In the genomic region with DNA sequence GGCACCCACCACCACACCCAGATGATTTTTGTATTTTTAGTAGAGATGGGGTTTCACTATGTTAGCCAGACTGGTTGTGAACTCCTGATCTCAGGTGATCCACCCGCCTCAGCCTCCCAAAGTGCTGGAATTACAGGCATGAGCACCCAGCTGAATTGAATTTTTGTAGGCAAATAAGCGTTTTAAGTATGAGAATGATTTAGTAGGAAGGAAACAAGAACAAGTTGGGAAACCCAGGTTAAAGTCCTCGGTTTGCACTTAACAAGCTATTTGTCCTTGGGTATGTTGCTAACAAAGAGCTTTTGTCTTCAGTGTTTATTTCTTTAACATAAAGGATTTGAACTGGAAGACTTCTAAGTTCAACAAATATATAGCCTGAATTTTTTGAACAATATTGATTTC, we compare ENCODE assay signal across 20 cellular contexts. TPM values are rescaled to one million over a fixed set of nuclear protein-coding genes. Genes with fewer than 3 reads are reported as not detected.
A peak's percentile ranks its signal among the peaks of the same experiment; 100 is the strongest.
DNase-seq lines count a peak whose midpoint lies in the region; ATAC-seq, FAIRE-seq and TF ChIP-seq lines count a peak whose summit lies in the region.
"Had no signal": no experiment of that assay in that cellular context is flagged by ENCODE, and none has a peak within 500 bp of the region (broad histone marks: within the 10 kb centered on the region; RNA-seq: fewer than 3 reads in every experiment).

No MANE protein-coding gene starts in this region.

- WGBS in HepG2 (ENCODE audit: low lambda C conversion rate), result 0% methylated on average over 3 of the region's 3 CpGs
- 24 to 60% (median 38%) methylated on average over 3 of the region's 3 CpGs for WGBS in small intestine, 3 donors

- BruUV-seq in HepG2 (replicated peaks; lab: Mats Ljungman, UMichigan), result no TSS peak

- H3K79me2 ChIP-seq in GM23338 (replicated peaks; ENCODE audit: insufficient read depth) (peaks cover 69% of the 10 kb centered on the region), HepG2 (ENCODE audit: insufficient read depth, low read length) (peaks cover 31% of the 10 kb centered on the region)

- H3K9me3 ChIP-seq in SK-N-MC (ENCODE audit: low read depth, low read length), result no peaks in the 10 kb centered on the region
- no peaks in the 10 kb centered on the region for H3K9me3 ChIP-seq in HepG2 (ENCODE audit: low read length)
- no peaks in the 10 kb centered on the region for H3K9me3 ChIP-seq in small intestine (ENCODE audit: control insufficient read depth, low read depth)
- H3K9me3 ChIP-seq: SK-N-SH had no signal

- no peaks in the 10 kb centered on the region for H3K4me1 ChIP-seq in GM23338 (ENCODE audit: insufficient read depth)
- H3K4me1 ChIP-seq in HepG2 (ENCODE audit: insufficient read depth, low read length), result peaks cover 55% of the 10 kb centered on the region
- no peaks in the 10 kb centered on the region for H3K4me1 ChIP-seq in small intestine (ENCODE audit: control insufficient read depth in 2 of 2, insufficient read depth in 1 of 2, low read depth in 1 of 2, low read length in 1 of 2)

- TF ChIP-seq RAD21 in HepG2 (CRISPR knock-in tag; IDR thresholded peaks at IDR 0.05), result no peak

- ATAC-seq in GM23338, result no peak
- peak; percentile 81 for ATAC-seq in HepG2
- no peak for ATAC-seq in GM19324 (IDR thresholded peaks at IDR 0.05; ENCODE audit: low FRiP score, unreplicated experiment)
- no peak for ATAC-seq in omental fat pad (ENCODE audit: low FRiP score)
- ATAC-seq: Panc1, Right ventricle myocardium inferior had no signal

- 0 out of 2 replicates have a peak, but pooled peaks cover 4% of the 10 kb centered on the region for H3F3A ChIP-seq in GM23338 (replicated peaks; ENCODE audit: low read depth)

- in situ Hi-C loops in HepG2 (cut with HindIII; ENCODE audit: extremely low pct_ligation_motif_present, low pct_unique_long_range_greater_than_20kb), result no loop called here

- H3K9ac ChIP-seq in SK-N-MC (ENCODE audit: insufficient read length) (no peak overlapping the region), HepG2 (ENCODE audit: insufficient read depth, low read depth, low read length) (no peak overlapping the region)
- H3K9ac ChIP-seq: SK-N-SH had no signal

- H3K4me2 ChIP-seq in GM23338, result no peak overlapping the region
- peak overlapping the region; percentile 47 for H3K4me2 ChIP-seq in HepG2 (ENCODE audit: low read depth, low read length)
- H3K4me2 ChIP-seq: SK-N-SH had no signal

- DNase-seq in GM23338 (ENCODE audit: low spot score), result no peak
- DNase-seq in SK-N-MC (ENCODE audit: low read depth, low spot score), result no peak
- DNase-seq in HepG2 (ENCODE audit: low spot score), result peak; percentile 97
- peak; percentile 70 for DNase-seq in small intestine
- no peak for DNase-seq in activated CD4-positive, alpha-beta T cell treated with anti-CD3 and anti-CD28 coated beads, Interleukin-2, amount 50 U/mL, for 4 hours
- DNase-seq in coronary artery (ENCODE audit: low spot score), result no peak
- DNase-seq in omental fat pad (ENCODE audit: low spot score), result no peak
- DNase-seq: GDM1, HCEC 1CT, Kasumi-1, MM.1S, NCI-H1092 treated with DMSO at 0.1 percent for 48 hours, NCI-H2081, NCI-H2171 treated with DMSO at 0.1 percent for 48 hours, NCI-H446 treated with DMSO at 0.1 percent for 48 hours, SK-N-SH had no signal

- H2AFZ ChIP-seq in GM23338, result no peak overlapping the region
- H2AFZ ChIP-seq in HepG2 (ENCODE audit: low read length), result no peak overlapping the region

- H3K27ac Mint-ChIP-seq in GM23338, result no peak overlapping the region

- peaks cover 21% of the 10 kb centered on the region; the same call in 2 of the 3 replicates for H3K36me3 Mint-ChIP-seq in GM23338 (ENCODE audit: low read depth)

- no peak for TF ChIP-seq POLR2A in HepG2 (IDR thresholded peaks at IDR 0.05; ENCODE audit: insufficient read depth in 1 of 2, low read depth in 2 of 2, low read length in 2 of 2)

- TF ChIP-seq CTCF in GM23338 (conservative IDR thresholded peaks at IDR 0.05; ENCODE audit: low read depth in 2 of 2) (no peak), HepG2 (CRISPR knock-in tag; IDR thresholded peaks at IDR 0.05) (no peak), coronary artery (IDR thresholded peaks at IDR 0.05) (no peak), omental fat pad (IDR thresholded peaks at IDR 0.05) (no peak)

- H3K9me2 ChIP-seq in GM23338 (ENCODE audit: insufficient read depth), result no peaks in the 10 kb centered on the region
- H3K9me2 ChIP-seq: SK-N-SH had no signal

- POLR2A ChIA-PET in HepG2 (lab: Yijun Ruan, JAX), result interaction anchor here (0.5 to 3.9 kb wide), 17 partner anchors 9 to 351 kb away, joined by 3 to 80 read pairs (median 5); a partner anchor contains a TSS

- H3K4me1 Mint-ChIP-seq in GM23338, result no peaks in the 10 kb centered on the region

- peaks cover 19% of the 10 kb centered on the region for H4K20me1 ChIP-seq in GM23338 (replicated peaks; ENCODE audit: insufficient read depth)
- H4K20me1 ChIP-seq in HepG2 (ENCODE audit: insufficient read depth, low read length), result no peaks in the 10 kb centered on the region

- H3K27ac ChIP-seq in GM23338 (ENCODE audit: low read depth) (peak overlapping the region; percentile 12; the same call in 1 of the 2 replicates), SK-N-MC (0 out of 2 replicates have a peak overlapping the region, but pooled peaks have one; percentile 2), HepG2 (ENCODE audit: extremely low read length, insufficient read depth, low read length) (peak overlapping the region; percentile 80), small intestine (ENCODE audit: low read depth in 1 of 2, low read length in 1 of 2) (no peak overlapping the region), coronary artery (no peak overlapping the region)

- no peak overlapping the region for H3K4me3 Mint-ChIP-seq in GM23338
- H3K4me3 Mint-ChIP-seq: CD14-positive monocyte had no signal

- peaks cover 2% of the 10 kb centered on the region for H3K27me3 Mint-ChIP-seq in GM23338 (ENCODE audit: insufficient read depth, low read depth, poor library complexity)

- peak in 1 of 2 experiments; percentile 90; a peak in 2 of 4 replicates for TF ChIP-seq EP300 in HepG2 (IDR thresholded peaks at IDR 0.05; ENCODE audit: low read depth in 2 of 2, low read length in 2 of 2)
- TF ChIP-seq EP300 in HepG2 (CRISPR knock-in tag; IDR thresholded peaks at IDR 0.05; ENCODE audit: borderline replicate concordance), result peak; percentile 83

- intact Hi-C loops in HepG2 (cut with micrococcal nuclease; ENCODE audit: unreplicated experiment), result no loop called here

- no peak overlapping the region for H3K4me3 ChIP-seq in GM23338
- no peak overlapping the region for H3K4me3 ChIP-seq in SK-N-MC
- no peak overlapping the region for H3K4me3 ChIP-seq in HepG2 (replicated peaks in 1 of 3; ENCODE audit: insufficient read depth in 1 of 3, low read depth in 2 of 3, low read length in 3 of 3)
- H3K4me3 ChIP-seq in small intestine (ENCODE audit: low read depth in 1 of 2, low read length in 2 of 2), result no peak overlapping the region
- no peak overlapping the region for H3K4me3 ChIP-seq in coronary artery

- CTCF ChIA-PET in HepG2 (lab: Yijun Ruan, JAX; ENCODE audit: low intra/inter-chr PET ratio, low total read pairs), result no interaction called here

- H3K36me3 ChIP-seq in GM23338 (ENCODE audit: insufficient read depth), result no peaks in the 10 kb centered on the region
- H3K36me3 ChIP-seq in SK-N-MC (ENCODE audit: insufficient read depth, low read length), result peaks cover 49% of the 10 kb centered on the region
- peaks cover 6 to 41% of the 10 kb centered on the region in 2 experiments; a peak in 3 of 5 replicates for H3K36me3 ChIP-seq in HepG2 (replicated peaks in 1 of 2; ENCODE audit: control insufficient read depth in 1 of 2, insufficient read depth in 2 of 2, low read length in 2 of 2)
- H3K36me3 ChIP-seq in small intestine (ENCODE audit: control insufficient read depth in 2 of 2, insufficient read depth in 2 of 2, low read length in 2 of 2), result peaks cover 2 to 6% of the 10 kb centered on the region in 2 donors

- FAIRE-seq in HepG2 (lab: Jason Lieb, UNC) (peak; percentile 39), small intestine (lab: Jason Lieb, UNC) (no peak)

- H3K27me3 ChIP-seq in GM23338 (ENCODE audit: insufficient read depth) (no peaks in the 10 kb centered on the region), HepG2 (ENCODE audit: control insufficient read depth in 1 of 2, insufficient read depth in 2 of 2, low read length in 2 of 2) (no peaks in the 10 kb centered on the region), small intestine (ENCODE audit: control insufficient read depth in 2 of 2, insufficient read depth in 2 of 2, low read length in 2 of 2) (no peaks in the 10 kb centered on the region)

- no peaks in the 10 kb centered on the region for H3K9me3 Mint-ChIP-seq in GM23338
- H3K9me3 Mint-ChIP-seq: CD14-positive monocyte had no signal

RNA-seq across cellular contexts. Expression of a gene that starts 23.9 kb away (rescaled TPM):
- 112 and 131 TPM in 2 replicates for total RNA-seq in GM23338 (2014; rRNA removed; shearing (Covaris generic))
- polyA plus RNA-seq in GM23338 (2016; fragmentation: Nextera tagmentation; extraction: Ambion mirVana) (149 and 154 TPM in 2 replicates), HepG2 (2011; rRNA removed) (45.0 and 59.0 TPM in 2 replicates), small intestine (10 to 100 TPM in 2 of 3 donors, 1 to 10 TPM in 1; 9.2 to 24.2 (median 18.4) TPM)
- total RNA-seq in HepG2 (2016; rRNA removed; fragmentation: Illumina TruSeq; extraction: Trizol) (74.3 and 112 TPM in 2 replicates), omental fat pad (10 to 100 TPM; 43.6 to 55.9 (median 52.6) TPM)
- total RNA-seq in HepG2 (2016; cell fraction: cytosol; rRNA removed; fragmentation: Illumina TruSeq; extraction: Trizol; ENCODE audit: low read depth), result 20.6 and 23.9 TPM in 2 replicates
- total RNA-seq in HepG2 (2016; cell fraction: insoluble cytoplasmic fraction; rRNA removed; fragmentation: Illumina TruSeq; extraction: Trizol), result 77.8 and 124 TPM in 2 replicates
- total RNA-seq in HepG2 (2016; cell fraction: membrane; rRNA removed; fragmentation: Illumina TruSeq; extraction: Trizol), result 37.7 and 41.9 TPM in 2 replicates
- 46.3 and 50.0 TPM in 2 replicates for total RNA-seq in HepG2 (2016; cell fraction: nucleus; rRNA removed; fragmentation: Illumina TruSeq; extraction: Trizol)
- polyA plus RNA-seq in HepG2 (2011; cell fraction: cytosol; rRNA removed), result 25.4 and 48.5 TPM in 2 replicates
- polyA plus RNA-seq in HepG2 (2011; cell fraction: nucleus; rRNA removed), result 17.6 and 25.6 TPM in 2 replicates
- 65.1 and 81.7 TPM in 2 replicates for polyA plus RNA-seq in HepG2 (2012)
- 16.9 and 17.5 TPM in 2 replicates for polyA plus RNA-seq in HepG2 (2016; cell fraction: cytosol; fragmentation: Illumina TruSeq; extraction: Trizol; ENCODE audit: low read depth)
- 121 and 133 TPM in 2 replicates for polyA plus RNA-seq in HepG2 (2016; cell fraction: insoluble cytoplasmic fraction; fragmentation: Illumina TruSeq; extraction: Trizol; ENCODE audit: low read depth)
- 29.8 and 33.4 TPM in 2 replicates for polyA plus RNA-seq in HepG2 (2016; cell fraction: membrane; fragmentation: Illumina TruSeq; extraction: Trizol; ENCODE audit: low read depth)
- polyA plus RNA-seq in HepG2 (2016; cell fraction: nucleus; fragmentation: Illumina TruSeq; extraction: Trizol; ENCODE audit: insufficient read depth, low read depth), result 53.7 and 57.4 TPM in 2 replicates
- polyA minus RNA-seq in HepG2 (2011; rRNA and poly(A)+ RNA removed; ENCODE audit: low replicate concordance), result 19.1 and 24.7 TPM in 2 replicates
- 38.0 and 40.3 TPM in 2 replicates for polyA minus RNA-seq in HepG2 (2011; cell fraction: cytosol; rRNA and poly(A)+ RNA removed)
- 64.2 and 78.8 TPM in 2 replicates for polyA minus RNA-seq in HepG2 (2011; cell fraction: nucleus; rRNA and poly(A)+ RNA removed)

RNA-seq across cellular contexts. Expression of a gene that starts 25.0 kb away (rescaled TPM):
- total RNA-seq in GM23338 (2014; rRNA removed; shearing (Covaris generic)), result 60.9 and 68.9 TPM in 2 replicates
- polyA plus RNA-seq in GM23338 (2016; fragmentation: Nextera tagmentation; extraction: Ambion mirVana), result 88.2 and 96.6 TPM in 2 replicates
- 41.7 and 67.2 TPM in 2 replicates for total RNA-seq in HepG2 (2016; rRNA removed; fragmentation: Illumina TruSeq; extraction: Trizol)
- total RNA-seq in HepG2 (2016; cell fraction: cytosol; rRNA removed; fragmentation: Illumina TruSeq; extraction: Trizol; ENCODE audit: low read depth), result 16.5 and 18.9 TPM in 2 replicates
- 53.9 and 75.5 TPM in 2 replicates for total RNA-seq in HepG2 (2016; cell fraction: insoluble cytoplasmic fraction; rRNA removed; fragmentation: Illumina TruSeq; extraction: Trizol)
- 29.2 and 32.2 TPM in 2 replicates for total RNA-seq in HepG2 (2016; cell fraction: membrane; rRNA removed; fragmentation: Illumina TruSeq; extraction: Trizol)
- 48.0 and 55.0 TPM in 2 replicates for total RNA-seq in HepG2 (2016; cell fraction: nucleus; rRNA removed; fragmentation: Illumina TruSeq; extraction: Trizol)
- 55.9 and 65.6 TPM in 2 replicates for polyA plus RNA-seq in HepG2 (2011; rRNA removed)
- 48.6 and 71.0 TPM in 2 replicates for polyA plus RNA-seq in HepG2 (2011; cell fraction: cytosol; rRNA removed)
- 17.5 and 19.1 TPM in 2 replicates for polyA plus RNA-seq in HepG2 (2011; cell fraction: nucleus; rRNA removed)
- 46.7 and 93.9 TPM in 2 replicates for polyA plus RNA-seq in HepG2 (2012)
- 19.0 and 19.3 TPM in 2 replicates for polyA plus RNA-seq in HepG2 (2016; cell fraction: cytosol; fragmentation: Illumina TruSeq; extraction: Trizol; ENCODE audit: low read depth)
- 37.7 and 44.4 TPM in 2 replicates for polyA plus RNA-seq in HepG2 (2016; cell fraction: insoluble cytoplasmic fraction; fragmentation: Illumina TruSeq; extraction: Trizol; ENCODE audit: low read depth)
- 24.3 and 28.1 TPM in 2 replicates for polyA plus RNA-seq in HepG2 (2016; cell fraction: membrane; fragmentation: Illumina TruSeq; extraction: Trizol; ENCODE audit: low read depth)
- 61.2 and 77.2 TPM in 2 replicates for polyA plus RNA-seq in HepG2 (2016; cell fraction: nucleus; fragmentation: Illumina TruSeq; extraction: Trizol; ENCODE audit: insufficient read depth, low read depth)
- 32.1 and 68.8 TPM in 2 replicates for polyA minus RNA-seq in HepG2 (2011; rRNA and poly(A)+ RNA removed; ENCODE audit: low replicate concordance)
- 69.7 and 82.4 TPM in 2 replicates for polyA minus RNA-seq in HepG2 (2011; cell fraction: cytosol; rRNA and poly(A)+ RNA removed)
- 24.1 and 28.7 TPM in 2 replicates for polyA minus RNA-seq in HepG2 (2011; cell fraction: nucleus; rRNA and poly(A)+ RNA removed)
- 10 to 100 TPM in 2 of 3 donors, 1 to 10 TPM in 1; 8.9 to 43.3 (median 11.6) TPM for polyA plus RNA-seq in small intestine
- 10 to 100 TPM; 35.9 to 54.7 (median 43.2) TPM for total RNA-seq in omental fat pad

RNA-seq across cellular contexts. Expression of a gene that starts 46.4 kb away (rescaled TPM):
- total RNA-seq in GM23338 (2014; rRNA removed; shearing (Covaris generic)), result 12.0 and 13.0 TPM in 2 replicates
- polyA plus RNA-seq in GM23338 (2016; fragmentation: Nextera tagmentation; extraction: Ambion mirVana), result 8.7 and 9.5 TPM in 2 replicates
- 10.2 and 11.8 TPM in 2 replicates for total RNA-seq in HepG2 (2016; rRNA removed; fragmentation: Illumina TruSeq; extraction: Trizol)
- 1.4 and 2.0 TPM in 2 replicates for total RNA-seq in HepG2 (2016; cell fraction: cytosol; rRNA removed; fragmentation: Illumina TruSeq; extraction: Trizol; ENCODE audit: low read depth)
- 10.6 and 12.0 TPM in 2 replicates for total RNA-seq in HepG2 (2016; cell fraction: insoluble cytoplasmic fraction; rRNA removed; fragmentation: Illumina TruSeq; extraction: Trizol)
- 5.3 and 5.6 TPM in 2 replicates for total RNA-seq in HepG2 (2016; cell fraction: membrane; rRNA removed; fragmentation: Illumina TruSeq; extraction: Trizol)
- 7.0 and 8.3 TPM in 2 replicates for total RNA-seq in HepG2 (2016; cell fraction: nucleus; rRNA removed; fragmentation: Illumina TruSeq; extraction: Trizol)
- polyA plus RNA-seq in HepG2 (2011; rRNA removed), result 7.0 and 7.4 TPM in 2 replicates
- polyA plus RNA-seq in HepG2 (2011; cell fraction: cytosol; rRNA removed), result 7.6 and 9.9 TPM in 2 replicates
- polyA plus RNA-seq in HepG2 (2011; cell fraction: nucleus; rRNA removed), result 7.4 and 7.7 TPM in 2 replicates
- 5.6 and 6.2 TPM in 2 replicates for polyA plus RNA-seq in HepG2 (2012)
- polyA plus RNA-seq in HepG2 (2016; cell fraction: cytosol; fragmentation: Illumina TruSeq; extraction: Trizol; ENCODE audit: low read depth), result 1.1 and 1.5 TPM in 2 replicates
- polyA plus RNA-seq in HepG2 (2016; cell fraction: insoluble cytoplasmic fraction; fragmentation: Illumina TruSeq; extraction: Trizol; ENCODE audit: low read depth), result 10.2 and 12.7 TPM in 2 replicates
- polyA plus RNA-seq in HepG2 (2016; cell fraction: membrane; fragmentation: Illumina TruSeq; extraction: Trizol; ENCODE audit: low read depth), result 2.7 and 3.0 TPM in 2 replicates
- polyA plus RNA-seq in HepG2 (2016; cell fraction: nucleus; fragmentation: Illumina TruSeq; extraction: Trizol; ENCODE audit: insufficient read depth, low read depth), result 10.6 and 13.5 TPM in 2 replicates
- 8.9 and 13.7 TPM in 2 replicates for polyA minus RNA-seq in HepG2 (2011; rRNA and poly(A)+ RNA removed; ENCODE audit: low replicate concordance)
- 2.2 and 2.9 TPM in 2 replicates for polyA minus RNA-seq in HepG2 (2011; cell fraction: cytosol; rRNA and poly(A)+ RNA removed)
- polyA minus RNA-seq in HepG2 (2011; cell fraction: nucleus; rRNA and poly(A)+ RNA removed), result 8.5 and 8.6 TPM in 2 replicates
- 1 to 10 TPM; 5.1 to 7.9 (median 5.4) TPM for polyA plus RNA-seq in small intestine
- 10 to 100 TPM in 2 of 4 donors, 1 to 10 TPM in 2; 7.6 to 23.4 (median 10.2) TPM for total RNA-seq in omental fat pad

Comparison
In these comparisons a context has a peak if more than half of its experiments do, and no peak if none do; other contexts are left out.
1. DNase-seq: peak in HepG2 (single experiment) and small intestine (single experiment); none in GM23338 (single experiment), SK-N-MC (single experiment), activated CD4-positive, alpha-beta T cell treated with anti-CD3 and anti-CD28 coated beads, Interleukin-2, amount 50 U/mL, for 4 hours (0 of 2), coronary artery (single experiment) and omental fat pad (single experiment).
2. H3K27ac ChIP-seq: peak in GM23338 (single experiment), SK-N-MC (single experiment) and HepG2 (single experiment); none in small intestine (0 of 2) and coronary artery (0 of 2).